Comparison of ENCODE assay signal across 30 cellular contexts in the genomic region with DNA sequence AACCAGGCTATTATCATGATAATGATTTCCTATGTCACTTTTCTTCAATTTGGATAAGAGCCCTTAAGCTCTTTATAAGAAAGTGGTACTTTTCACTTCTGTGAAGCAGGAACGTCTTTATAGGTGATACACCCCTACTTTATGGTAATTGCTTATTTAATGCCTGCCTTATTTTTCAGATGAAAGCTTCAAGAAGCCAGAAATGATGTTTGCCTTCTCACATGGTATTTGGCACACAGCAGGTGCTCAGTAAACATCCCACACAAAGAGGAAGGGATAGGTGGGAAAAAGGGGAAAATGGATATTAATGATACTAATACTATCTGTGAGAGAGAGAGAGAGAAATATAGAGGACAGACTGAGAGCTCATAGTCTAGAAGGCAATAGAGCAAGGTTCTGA. TPM values are rescaled to one million over a fixed set of nuclear protein-coding genes. Genes with fewer than 3 reads are reported as not detected.
"Had no signal": no experiment of that assay in that cellular context is flagged by ENCODE, and none has a peak within 500 bp of the region (broad histone marks: within the 10 kb centered on the region; RNA-seq: fewer than 3 reads in every experiment).

No MANE protein-coding gene starts in this region.

- H3K4me3 ChIP-seq: ascending aorta, breast epithelium, cardiac muscle cell, coronary artery, dorsolateral prefrontal cortex, esophagus muscularis mucosa, gastrocnemius medialis, heart left ventricle had no signal

- H3K27ac ChIP-seq: ascending aorta, breast epithelium, cardiac muscle cell, coronary artery, dorsolateral prefrontal cortex, esophagus muscularis mucosa, foreskin keratinocyte, gastrocnemius medialis, heart left ventricle had no signal

- H3K36me3 ChIP-seq: ascending aorta, breast epithelium, cardiac muscle cell, esophagus muscularis mucosa, gastrocnemius medialis, heart left ventricle had no signal

- H3K9me3 ChIP-seq: ascending aorta, breast epithelium, esophagus muscularis mucosa, gastrocnemius medialis, heart left ventricle had no signal

- H3K27me3 ChIP-seq: ascending aorta, cardiac muscle cell, foreskin keratinocyte had no signal

- H3K4me1 ChIP-seq: ascending aorta, breast epithelium, esophagus muscularis mucosa, foreskin keratinocyte, gastrocnemius medialis, heart left ventricle had no signal

- ATAC-seq: activated CD4-positive, alpha-beta T cell treated with anti-CD3 and anti-CD28 coated beads for 36 hours; activated CD8-positive, alpha-beta memory T cell treated with anti-CD3 and anti-CD28 coated beads, Interleukin-2, amount 10 ng/mL, durations not matched to agents 7 days and 5 days; activated CD8-positive, alpha-beta T cell treated with anti-CD3 and anti-CD28 coated beads, Interleukin-2, amount 10 ng/mL, durations not matched to agents 7 days and 5 days; activated naive CD4-positive, alpha-beta T cell treated with anti-CD3 and anti-CD28 coated beads, Interleukin-2, amount 50 U/mL, for 72 hours; activated T-cell treated with anti-CD3 and anti-CD28 coated beads, Interleukin-2, amount 50 U/mL, for 72 hours; foreskin keratinocyte; gastrocnemius medialis; heart left ventricle had no signal

- DNase-seq: activated CD4-positive, alpha-beta memory T cell treated with anti-CD3 and anti-CD28 coated beads for 36 hours; activated CD4-positive, alpha-beta T cell treated with anti-CD3 and anti-CD28 coated beads for 36 hours; activated CD4-positive, alpha-beta T cell treated with anti-CD3 and anti-CD28 coated beads, Interleukin-2, amount 10 ng/mL, durations not matched to agents 24 days and 14 days; activated CD4-positive, CD25-positive, alpha-beta regulatory T cell; activated CD4-positive, CD25-positive, alpha-beta regulatory T cell treated with anti-CD3 and anti-CD28 coated beads, Interleukin-2, amount 50 U/mL, for 72 hours; activated CD8-positive, alpha-beta memory T cell treated with anti-CD3 and anti-CD28 coated beads, Interleukin-2, amount 10 ng/mL, durations not matched to agents 7 days and 5 days; activated CD8-positive, alpha-beta memory T cell treated with anti-CD3 and anti-CD28 coated beads, Interleukin-2, amount 50 U/mL, for 4 hours; activated CD8-positive, alpha-beta T cell treated with anti-CD3 and anti-CD28 coated beads, Interleukin-2, amount 10 ng/mL, durations not matched to agents 7 days and 5 days; activated gamma-delta T cell treated with Interleukin-2 at 50 U/mL for 16 hours; activated naive CD4-positive, alpha-beta T cell treated with anti-CD3 and anti-CD28 coated beads for 36 hours; activated naive CD8-positive, alpha-beta T cell treated with anti-CD3 and anti-CD28 coated beads, Interleukin-2, amount 10 ng/mL, durations not matched to agents 7 days and 5 days; activated T-cell treated with anti-CD3 and anti-CD28 coated beads, Interleukin-2, amount 50 U/mL, for 1 hour; activated T-cell treated with anti-CD3 and anti-CD28 coated beads, Interleukin-2, amount 50 U/mL, for 72 hours; central memory CD4-positive, alpha-beta T cell; cerebellar nuclear complex; dorsolateral prefrontal cortex; effector memory CD4-positive, alpha-beta T cell; endodermal cell; foreskin keratinocyte; gastrocnemius medialis; glutamatergic neuron; heart left ventricle; hypothalamus; T-helper 2 cell had no signal

RNA-seq across cellular contexts. Expression of gene WASF3, which starts 29.0 kb away (rescaled TPM):
- total RNA-seq: activated CD8-positive, alpha-beta T cell treated with anti-CD3 and anti-CD28 coated beads, Interleukin-2, amount 10 ng/mL, durations not matched to agents 7 days and 5 days; activated naive CD4-positive, alpha-beta T cell treated with anti-CD3 and anti-CD28 coated beads for 36 hours; activated naive CD8-positive, alpha-beta T cell treated with anti-CD3 and anti-CD28 coated beads, Interleukin-2, amount 10 ng/mL, durations not matched to agents 7 days and 5 days had no signal
